Comparison of ENCODE assay signal across 1 cellular context in the genomic region with DNA sequence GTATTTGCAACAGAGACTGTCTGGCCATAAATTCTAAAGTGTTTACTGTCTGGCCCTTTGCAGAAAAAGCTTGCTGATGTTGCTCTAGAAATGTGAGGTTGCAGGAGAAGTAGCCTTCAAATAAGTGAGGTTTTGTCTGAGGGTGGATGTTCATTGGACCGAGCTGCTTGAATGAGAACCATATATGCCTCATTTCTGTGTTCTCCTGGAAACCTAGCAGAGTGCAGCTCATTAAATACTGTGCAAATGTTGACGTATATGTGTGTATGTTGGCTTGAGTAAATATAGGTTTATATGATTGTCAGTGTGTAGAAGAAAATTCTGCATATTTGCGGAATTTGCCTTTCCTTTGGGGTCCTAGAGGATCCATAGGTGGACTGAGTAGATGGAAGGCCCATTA.
TF ChIP-seq lines count a peak whose summit lies in the region.

No MANE protein-coding gene starts in this region.

TF ChIP-seq in GM23338, 12 proteins besides CTCF, POLR2A, EP300 and RAD21:
- TF ChIP-seq, protein P1, sequence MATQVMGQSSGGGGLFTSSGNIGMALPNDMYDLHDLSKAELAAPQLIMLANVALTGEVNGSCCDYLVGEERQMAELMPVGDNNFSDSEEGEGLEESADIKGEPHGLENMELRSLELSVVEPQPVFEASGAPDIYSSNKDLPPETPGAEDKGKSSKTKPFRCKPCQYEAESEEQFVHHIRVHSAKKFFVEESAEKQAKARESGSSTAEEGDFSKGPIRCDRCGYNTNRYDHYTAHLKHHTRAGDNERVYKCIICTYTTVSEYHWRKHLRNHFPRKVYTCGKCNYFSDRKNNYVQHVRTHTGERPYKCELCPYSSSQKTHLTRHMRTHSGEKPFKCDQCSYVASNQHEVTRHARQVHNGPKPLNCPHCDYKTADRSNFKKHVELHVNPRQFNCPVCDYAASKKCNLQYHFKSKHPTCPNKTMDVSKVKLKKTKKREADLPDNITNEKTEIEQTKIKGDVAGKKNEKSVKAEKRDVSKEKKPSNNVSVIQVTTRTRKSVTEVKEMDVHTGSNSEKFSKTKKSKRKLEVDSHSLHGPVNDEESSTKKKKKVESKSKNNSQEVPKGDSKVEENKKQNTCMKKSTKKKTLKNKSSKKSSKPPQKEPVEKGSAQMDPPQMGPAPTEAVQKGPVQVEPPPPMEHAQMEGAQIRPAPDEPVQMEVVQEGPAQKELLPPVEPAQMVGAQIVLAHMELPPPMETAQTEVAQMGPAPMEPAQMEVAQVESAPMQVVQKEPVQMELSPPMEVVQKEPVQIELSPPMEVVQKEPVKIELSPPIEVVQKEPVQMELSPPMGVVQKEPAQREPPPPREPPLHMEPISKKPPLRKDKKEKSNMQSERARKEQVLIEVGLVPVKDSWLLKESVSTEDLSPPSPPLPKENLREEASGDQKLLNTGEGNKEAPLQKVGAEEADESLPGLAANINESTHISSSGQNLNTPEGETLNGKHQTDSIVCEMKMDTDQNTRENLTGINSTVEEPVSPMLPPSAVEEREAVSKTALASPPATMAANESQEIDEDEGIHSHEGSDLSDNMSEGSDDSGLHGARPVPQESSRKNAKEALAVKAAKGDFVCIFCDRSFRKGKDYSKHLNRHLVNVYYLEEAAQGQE (IDR thresholded peaks at IDR 0.05; ENCODE audit: unreplicated experiment) = no peak
- TF ChIP-seq, protein P2, sequence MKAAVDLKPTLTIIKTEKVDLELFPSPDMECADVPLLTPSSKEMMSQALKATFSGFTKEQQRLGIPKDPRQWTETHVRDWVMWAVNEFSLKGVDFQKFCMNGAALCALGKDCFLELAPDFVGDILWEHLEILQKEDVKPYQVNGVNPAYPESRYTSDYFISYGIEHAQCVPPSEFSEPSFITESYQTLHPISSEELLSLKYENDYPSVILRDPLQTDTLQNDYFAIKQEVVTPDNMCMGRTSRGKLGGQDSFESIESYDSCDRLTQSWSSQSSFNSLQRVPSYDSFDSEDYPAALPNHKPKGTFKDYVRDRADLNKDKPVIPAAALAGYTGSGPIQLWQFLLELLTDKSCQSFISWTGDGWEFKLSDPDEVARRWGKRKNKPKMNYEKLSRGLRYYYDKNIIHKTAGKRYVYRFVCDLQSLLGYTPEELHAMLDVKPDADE (IDR thresholded peaks at IDR 0.05) = no peak
- TF ChIP-seq ZNF331 (CRISPR knock-in tag; IDR thresholded peaks at IDR 0.05; ENCODE audit: low read depth) (no peak), EZH2phosphoT487 (IDR thresholded peaks at IDR 0.05; ENCODE audit: unreplicated experiment) (no peak), ZNF114 (CRISPR knock-in tag; IDR thresholded peaks at IDR 0.05) (no peak), EZH2 (IDR thresholded peaks at IDR 0.05; ENCODE audit: low read depth, unreplicated experiment) (no peak), STAT1 (IDR thresholded peaks at IDR 0.05; ENCODE audit: unreplicated experiment) (no peak), POLR2AphosphoS5 (IDR thresholded peaks at IDR 0.05; ENCODE audit: low read depth) (no peak)
- TF ChIP-seq, protein P3, sequence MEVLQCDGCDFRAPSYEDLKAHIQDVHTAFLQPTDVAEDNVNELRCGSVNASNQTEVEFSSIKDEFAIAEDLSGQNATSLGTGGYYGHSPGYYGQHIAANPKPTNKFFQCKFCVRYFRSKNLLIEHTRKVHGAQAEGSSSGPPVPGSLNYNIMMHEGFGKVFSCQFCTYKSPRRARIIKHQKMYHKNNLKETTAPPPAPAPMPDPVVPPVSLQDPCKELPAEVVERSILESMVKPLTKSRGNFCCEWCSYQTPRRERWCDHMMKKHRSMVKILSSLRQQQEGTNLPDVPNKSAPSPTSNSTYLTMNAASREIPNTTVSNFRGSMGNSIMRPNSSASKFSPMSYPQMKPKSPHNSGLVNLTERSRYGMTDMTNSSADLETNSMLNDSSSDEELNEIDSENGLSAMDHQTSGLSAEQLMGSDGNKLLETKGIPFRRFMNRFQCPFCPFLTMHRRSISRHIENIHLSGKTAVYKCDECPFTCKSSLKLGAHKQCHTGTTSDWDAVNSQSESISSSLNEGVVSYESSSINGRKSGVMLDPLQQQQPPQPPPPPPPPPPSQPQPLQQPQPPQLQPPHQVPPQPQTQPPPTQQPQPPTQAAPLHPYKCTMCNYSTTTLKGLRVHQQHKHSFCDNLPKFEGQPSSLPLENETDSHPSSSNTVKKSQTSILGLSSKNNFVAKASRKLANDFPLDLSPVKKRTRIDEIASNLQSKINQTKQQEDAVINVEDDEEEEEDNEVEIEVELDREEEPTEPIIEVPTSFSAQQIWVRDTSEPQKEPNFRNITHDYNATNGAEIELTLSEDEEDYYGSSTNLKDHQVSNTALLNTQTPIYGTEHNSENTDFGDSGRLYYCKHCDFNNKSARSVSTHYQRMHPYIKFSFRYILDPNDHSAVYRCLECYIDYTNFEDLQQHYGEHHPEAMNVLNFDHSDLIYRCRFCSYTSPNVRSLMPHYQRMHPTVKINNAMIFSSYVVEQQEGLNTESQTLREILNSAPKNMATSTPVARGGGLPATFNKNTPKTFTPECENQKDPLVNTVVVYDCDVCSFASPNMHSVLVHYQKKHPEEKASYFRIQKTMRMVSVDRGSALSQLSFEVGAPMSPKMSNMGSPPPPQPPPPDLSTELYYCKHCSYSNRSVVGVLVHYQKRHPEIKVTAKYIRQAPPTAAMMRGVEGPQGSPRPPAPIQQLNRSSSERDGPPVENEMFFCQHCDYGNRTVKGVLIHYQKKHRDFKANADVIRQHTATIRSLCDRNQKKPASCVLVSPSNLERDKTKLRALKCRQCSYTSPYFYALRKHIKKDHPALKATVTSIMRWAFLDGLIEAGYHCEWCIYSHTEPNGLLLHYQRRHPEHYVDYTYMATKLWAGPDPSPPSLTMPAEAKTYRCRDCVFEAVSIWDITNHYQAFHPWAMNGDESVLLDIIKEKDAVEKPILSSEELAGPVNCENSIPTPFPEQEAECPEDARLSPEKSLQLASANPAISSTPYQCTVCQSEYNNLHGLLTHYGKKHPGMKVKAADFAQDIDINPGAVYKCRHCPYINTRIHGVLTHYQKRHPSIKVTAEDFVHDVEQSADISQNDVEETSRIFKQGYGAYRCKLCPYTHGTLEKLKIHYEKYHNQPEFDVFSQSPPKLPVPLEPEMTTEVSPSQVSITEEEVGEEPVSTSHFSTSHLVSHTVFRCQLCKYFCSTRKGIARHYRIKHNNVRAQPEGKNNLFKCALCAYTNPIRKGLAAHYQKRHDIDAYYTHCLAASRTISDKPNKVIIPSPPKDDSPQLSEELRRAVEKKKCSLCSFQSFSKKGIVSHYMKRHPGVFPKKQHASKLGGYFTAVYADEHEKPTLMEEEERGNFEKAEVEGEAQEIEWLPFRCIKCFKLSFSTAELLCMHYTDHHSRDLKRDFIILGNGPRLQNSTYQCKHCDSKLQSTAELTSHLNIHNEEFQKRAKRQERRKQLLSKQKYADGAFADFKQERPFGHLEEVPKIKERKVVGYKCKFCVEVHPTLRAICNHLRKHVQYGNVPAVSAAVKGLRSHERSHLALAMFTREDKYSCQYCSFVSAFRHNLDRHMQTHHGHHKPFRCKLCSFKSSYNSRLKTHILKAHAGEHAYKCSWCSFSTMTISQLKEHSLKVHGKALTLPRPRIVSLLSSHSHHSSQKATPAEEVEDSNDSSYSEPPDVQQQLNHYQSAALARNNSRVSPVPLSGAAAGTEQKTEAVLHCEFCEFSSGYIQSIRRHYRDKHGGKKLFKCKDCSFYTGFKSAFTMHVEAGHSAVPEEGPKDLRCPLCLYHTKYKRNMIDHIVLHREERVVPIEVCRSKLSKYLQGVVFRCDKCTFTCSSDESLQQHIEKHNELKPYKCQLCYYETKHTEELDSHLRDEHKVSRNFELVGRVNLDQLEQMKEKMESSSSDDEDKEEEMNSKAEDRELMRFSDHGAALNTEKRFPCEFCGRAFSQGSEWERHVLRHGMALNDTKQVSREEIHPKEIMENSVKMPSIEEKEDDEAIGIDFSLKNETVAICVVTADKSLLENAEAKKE (CRISPR knock-in tag; IDR thresholded peaks at IDR 0.05) = no peak
